Comparison of ENCODE assay signal across 22 cellular contexts in genomic region chr20:13355386-13355785, GRCh38.
DNase-seq lines count a peak whose midpoint lies in the region; ATAC-seq and TF ChIP-seq lines count a peak whose summit lies in the region.
"Had no signal": no experiment of that assay in that cellular context is flagged by ENCODE, and none has a peak within 500 bp of the region (broad histone marks: within the 10 kb centered on the region; RNA-seq: fewer than 3 reads in every experiment).

No MANE protein-coding gene starts in this region.

- ATAC-seq in lower lobe of right lung (peak; percentile 64 to 87), HG03045 (IDR thresholded peaks at IDR 0.05; ENCODE audit: unreplicated experiment) (no peak)
- no peak for ATAC-seq in activated T-cell treated with anti-CD3 and anti-CD28 coated beads, Interleukin-2, amount 50 U/mL, for 4 hours
- ATAC-seq: stimulated activated naive CD8-positive, alpha-beta T cell treated with anti-CD3 and anti-CD28 coated beads, Interleukin-15, Interleukin-2, amounts not matched to agents 100 U/mL and 50 U/mL, for 24 hours had no signal

- 58 to 80% methylated on average over 2 to 3 of the region's 3 CpGs for WGBS in transverse colon (ENCODE audit: low coverage in 1 of 2), 2 donors

- peak; percentile 72 for TF ChIP-seq EP300 in transverse colon (IDR thresholded peaks at IDR 0.05; ENCODE audit: low read depth)

- no peak overlapping the region; the same call in 1 of the 2 replicates for H3K4me3 ChIP-seq in HUES6 (ENCODE audit: low read depth, low read length)
- no peak overlapping the region for H3K4me3 ChIP-seq in epithelial cell of esophagus (ENCODE audit: low read length)
- no peak overlapping the region for H3K4me3 ChIP-seq in lower lobe of right lung
- H3K4me3 ChIP-seq in transverse colon = no peak overlapping the region
- H3K4me3 ChIP-seq: psoas muscle, SK-N-MC, thoracic aorta had no signal

- no peaks in the 10 kb centered on the region for H3K9me3 Mint-ChIP-seq in activated T-cell treated with anti-CD3 and anti-CD28 coated beads, Interleukin-2, amount 50 U/mL, for 4 hours
- H3K9me3 Mint-ChIP-seq: activated CD4-positive, alpha-beta memory T cell treated with anti-CD3 and anti-CD28 coated beads, Interleukin-2, amount 10 ng/mL, durations not matched to agents 7 days and 5 days had no signal

- H3K36me3 ChIP-seq in HUES6 (ENCODE audit: control insufficient read depth, insufficient read depth, low read length) = no peaks in the 10 kb centered on the region
- H3K36me3 ChIP-seq in lower lobe of right lung = no peaks in the 10 kb centered on the region
- H3K36me3 ChIP-seq in transverse colon = no peaks in the 10 kb centered on the region
- H3K36me3 ChIP-seq: thoracic aorta had no signal

- no peaks in the 10 kb centered on the region for H3K27me3 ChIP-seq in HUES6 (ENCODE audit: control insufficient read depth, insufficient read depth, low read length)
- no peaks in the 10 kb centered on the region for H3K27me3 ChIP-seq in lower lobe of right lung (ENCODE audit: low read depth)
- no peaks in the 10 kb centered on the region for H3K27me3 ChIP-seq in transverse colon

- TF ChIP-seq CTCF in epithelial cell of esophagus (IDR thresholded peaks at IDR 0.05; ENCODE audit: insufficient read depth, low read depth, low read length, missing control alignments) = no peak
- no peak for TF ChIP-seq CTCF in lower lobe of right lung (IDR thresholded peaks at IDR 0.05)
- TF ChIP-seq CTCF in transverse colon (IDR thresholded peaks at IDR 0.05) = no peak

- no peak for TF ChIP-seq POLR2A in transverse colon (IDR thresholded peaks at IDR 0.05)

- in situ Hi-C loops in transverse colon (cut with MboI; ENCODE audit: low pct_ligation_motif_present in 1 of 4, low pct_unique_long_range_greater_than_20kb in 1 of 4, low sequenced_read_pairs in 3 of 4) = no loop called here

- intact Hi-C loops in lower lobe of right lung (cut with DNase I) (no loop called here), transverse colon (cut with DNase I; ENCODE audit: low total_unique reads) (no loop called here)

- no peaks in the 10 kb centered on the region for H3K4me1 Mint-ChIP-seq in activated T-cell treated with anti-CD3 and anti-CD28 coated beads, Interleukin-2, amount 50 U/mL, for 4 hours (ENCODE audit: low read depth)
- H3K4me1 Mint-ChIP-seq: activated CD4-positive, alpha-beta memory T cell treated with anti-CD3 and anti-CD28 coated beads, Interleukin-2, amount 10 ng/mL, durations not matched to agents 7 days and 5 days; central memory CD8-positive, alpha-beta T cell had no signal

- H3K36me3 Mint-ChIP-seq in activated T-cell treated with anti-CD3 and anti-CD28 coated beads, Interleukin-2, amount 50 U/mL, for 4 hours (ENCODE audit: insufficient read depth) = no peaks in the 10 kb centered on the region

- peak; percentile 90 for DNase-seq in epithelial cell of esophagus (ENCODE audit: low read depth)
- DNase-seq in lower lobe of right lung = no peak
- DNase-seq in transverse colon = no peak
- DNase-seq in activated T-cell treated with anti-CD3 and anti-CD28 coated beads, Interleukin-2, amount 50 U/mL, for 4 hours = no peak
- no peak for DNase-seq in HuH-7 (ENCODE audit: low spot score)
- DNase-seq: activated CD4-positive, alpha-beta memory T cell treated with anti-CD3 and anti-CD28 coated beads, Interleukin-2, amount 10 ng/mL, durations not matched to agents 7 days and 5 days; activated CD4-positive, CD25-positive, alpha-beta regulatory T cell; glutamatergic neuron; H9; NCI-H1092 treated with DMSO at 0.1 percent for 48 hours; NCI-H1930; NCI-H2227 treated with DMSO at 0.1 percent for 48 hours; NCI-H748 treated with DMSO at 0.1 percent for 48 hours; occipital lobe; psoas muscle; stimulated activated naive CD8-positive, alpha-beta T cell treated with anti-CD3 and anti-CD28 coated beads, Interleukin-15, Interleukin-2, amounts not matched to agents 100 U/mL and 50 U/mL, for 24 hours had no signal

- H3K9me3 ChIP-seq in HUES6 (ENCODE audit: control insufficient read depth, insufficient read depth, low read depth, low read length) (no peaks in the 10 kb centered on the region), lower lobe of right lung (no peaks in the 10 kb centered on the region), transverse colon (no peaks in the 10 kb centered on the region)
- H3K9me3 ChIP-seq: psoas muscle, thoracic aorta had no signal

- H3K4me1 ChIP-seq in HUES6 (ENCODE audit: control insufficient read depth, insufficient read depth, low read length) (peaks cover 44% of the 10 kb centered on the region), lower lobe of right lung (no peaks in the 10 kb centered on the region), transverse colon (peaks cover 0 to 5% (median 0%) of the 10 kb centered on the region in 4 donors)
- H3K4me1 ChIP-seq: psoas muscle had no signal

- H3K27ac ChIP-seq in HUES6 (ENCODE audit: low read depth, low read length) = peak overlapping the region; percentile 88; the same call in 1 of the 2 replicates
- H3K27ac ChIP-seq in lower lobe of right lung = no peak overlapping the region
- H3K27ac ChIP-seq in transverse colon = peak overlapping the region in 3 of 4 donors; percentile 44 to 56 (median 51)
- H3K27ac ChIP-seq: psoas muscle, SK-N-MC, thoracic aorta had no signal

- H3K27me3 Mint-ChIP-seq in activated T-cell treated with anti-CD3 and anti-CD28 coated beads, Interleukin-2, amount 50 U/mL, for 4 hours (ENCODE audit: low read depth) = no peaks in the 10 kb centered on the region
- H3K27me3 Mint-ChIP-seq: activated CD4-positive, alpha-beta memory T cell treated with anti-CD3 and anti-CD28 coated beads, Interleukin-2, amount 10 ng/mL, durations not matched to agents 7 days and 5 days; activated naive CD8-positive, alpha-beta T cell; central memory CD8-positive, alpha-beta T cell had no signal

- no peak overlapping the region for H3K4me3 Mint-ChIP-seq in activated T-cell treated with anti-CD3 and anti-CD28 coated beads, Interleukin-2, amount 50 U/mL, for 4 hours
- H3K4me3 Mint-ChIP-seq: activated CD4-positive, alpha-beta memory T cell treated with anti-CD3 and anti-CD28 coated beads, Interleukin-2, amount 10 ng/mL, durations not matched to agents 7 days and 5 days; activated naive CD8-positive, alpha-beta T cell; central memory CD8-positive, alpha-beta T cell; H9 had no signal

- H3K9ac ChIP-seq in HUES6 (ENCODE audit: low read length) = no peak overlapping the region

Comparison
In these comparisons a context has a peak if more than half of its experiments do, and no peak if none do; other contexts are left out.
1. ATAC-seq: peak in lower lobe of right lung (2 of 2); none in activated T-cell treated with anti-CD3 and anti-CD28 coated beads, Interleukin-2, amount 50 U/mL, for 4 hours (0 of 2) and HG03045 (single experiment).